ENCODE assay signal across 19 cellular contexts in the genomic region with DNA sequence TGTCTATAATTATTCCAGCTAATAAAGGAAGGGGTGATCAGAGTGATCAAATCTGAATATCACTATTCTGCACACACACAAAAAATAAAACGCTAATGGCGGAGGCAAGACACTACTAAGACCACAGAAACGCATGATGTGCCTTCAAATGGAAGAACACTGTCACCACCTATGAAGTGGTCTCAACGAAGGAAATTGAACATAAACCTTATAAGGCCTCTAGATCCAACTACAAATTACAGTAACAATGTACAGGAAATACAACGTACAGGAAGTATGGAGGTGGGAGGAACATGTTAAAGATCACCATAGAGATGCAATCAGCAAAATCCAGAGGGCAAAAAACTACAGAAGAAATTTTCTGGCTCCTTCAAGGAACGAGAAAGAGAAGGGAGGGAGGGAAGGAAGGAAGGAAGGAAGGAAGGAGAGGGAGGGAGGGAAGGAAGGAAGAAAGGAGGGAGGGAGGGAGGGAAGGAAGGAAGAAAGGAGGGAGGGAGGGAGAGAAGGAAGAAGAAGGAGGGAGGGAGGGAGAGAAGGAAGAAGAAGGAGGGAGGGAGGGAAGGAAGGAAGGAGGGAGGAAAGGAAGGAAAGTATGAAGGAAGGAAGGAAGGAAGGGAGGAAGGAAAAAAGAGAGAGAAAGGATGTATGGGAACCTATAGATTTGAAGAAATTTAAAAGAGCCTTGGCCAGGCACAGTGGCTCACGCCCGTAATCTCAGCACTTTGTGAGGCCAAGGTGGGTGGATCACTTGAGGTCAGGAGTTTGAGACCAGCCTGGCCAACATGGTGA. TPM values are rescaled to one million over a fixed set of nuclear protein-coding genes. Genes with fewer than 3 reads are reported as not detected.
DNase-seq lines count a peak whose midpoint lies in the region; ATAC-seq and TF ChIP-seq lines count a peak whose summit lies in the region.
"Had no signal": no experiment of that assay in that cellular context is flagged by ENCODE, and none has a peak within 500 bp of the region (broad histone marks: within the 10 kb centered on the region; RNA-seq: fewer than 3 reads in every experiment).

No MANE protein-coding gene starts in this region.

- no peak overlapping the region for H2BK120ac ChIP-seq in neuronal stem cell (ENCODE audit: low read depth, low read length)

- H3K4me2 ChIP-seq in neuronal stem cell (ENCODE audit: insufficient read depth, low read length, poor library complexity, severe bottlenecking): no peak overlapping the region

- H3K14ac ChIP-seq in neuronal stem cell (ENCODE audit: low read length): no peak overlapping the region

- H3K9me3 ChIP-seq in HEK293 (ENCODE audit: control insufficient read depth, insufficient read depth, low read depth, low read length) (no peaks in the 10 kb centered on the region), adipocyte (ENCODE audit: control insufficient read depth, low read length) (no peaks in the 10 kb centered on the region), neuronal stem cell (replicated peaks in 1 of 2; ENCODE audit: control insufficient read depth in 2 of 2, insufficient read depth in 1 of 2, low read depth in 1 of 2, low read length in 2 of 2) (no peaks in the 10 kb centered on the region)
- H3K9me3 ChIP-seq: ascending aorta, lower lobe of right lung, suprapubic skin had no signal

- H2BK12ac ChIP-seq in neuronal stem cell (ENCODE audit: low read length): no peak overlapping the region

- H3K27me3 ChIP-seq in adipocyte (replicated peaks; ENCODE audit: control insufficient read depth, insufficient read depth, low read length): no peaks in the 10 kb centered on the region
- H3K27me3 ChIP-seq in neuronal stem cell (ENCODE audit: control insufficient read depth in 3 of 3, insufficient read depth in 3 of 3, low read depth in 1 of 3, low read length in 3 of 3): peaks cover 0 to 6% (median 0%) of the 10 kb centered on the region in 3 experiments
- H3K27me3 ChIP-seq: ascending aorta, suprapubic skin had no signal

- H3K4me3 ChIP-seq in HEK293 (ENCODE audit: low read depth, low read length) (no peak overlapping the region), adipocyte (ENCODE audit: low read length) (no peak overlapping the region), neuronal stem cell (ENCODE audit: low read length in 2 of 2) (no peak overlapping the region)
- H3K4me3 ChIP-seq: lower lobe of right lung, suprapubic skin had no signal

- POLR2A ChIA-PET in HEK293 (lab: Yijun Ruan, JAX): interaction anchor here (2.0 to 2.7 kb wide), 3 partner anchors 11 to 15 kb away, joined by 5 to 30 read pairs (median 9); no protein-coding TSS in a partner anchor

- H3K36me3 ChIP-seq in HEK293 (ENCODE audit: control insufficient read depth in 2 of 2, insufficient read depth in 1 of 2, low read length in 2 of 2) (no peaks in the 10 kb centered on the region), adipocyte (ENCODE audit: control insufficient read depth, insufficient read depth, low read length, severe bottlenecking) (no peaks in the 10 kb centered on the region), neuronal stem cell (replicated peaks in 1 of 2; ENCODE audit: control insufficient read depth in 2 of 2, insufficient read depth in 2 of 2, low read length in 2 of 2) (no peaks in the 10 kb centered on the region)
- H3K36me3 ChIP-seq: ascending aorta, lower lobe of right lung, suprapubic skin had no signal

- no peak overlapping the region for H3K23ac ChIP-seq in neuronal stem cell (ENCODE audit: low read depth, low read length, poor library complexity)

- peaks cover 5% of the 10 kb centered on the region for H3K9me3 Mint-ChIP-seq in T-helper 2 cell treated with Interferon-gamma antibody and Interleukin-4, amounts not matched to agents 5 μg/mL and 100 μg/mL, for 36 hours
- H3K9me3 Mint-ChIP-seq: effector memory CD8-positive, alpha-beta T cell; HFFc6 had no signal

- H3K4me1 ChIP-seq in HEK293 (ENCODE audit: control insufficient read depth, insufficient read depth, low read length): no peaks in the 10 kb centered on the region
- H3K4me1 ChIP-seq in adipocyte (ENCODE audit: control insufficient read depth, insufficient read depth, low read length): peaks cover 15% of the 10 kb centered on the region
- peaks cover 9 to 11% of the 10 kb centered on the region in 2 donors for H3K4me1 ChIP-seq in neuronal stem cell (ENCODE audit: control insufficient read depth in 2 of 2, insufficient read depth in 1 of 2, low read depth in 1 of 2, low read length in 2 of 2)

- peak overlapping the region; percentile 96 for H3K27ac Mint-ChIP-seq in T-helper 2 cell treated with Interferon-gamma antibody and Interleukin-4, amounts not matched to agents 5 μg/mL and 100 μg/mL, for 36 hours

- no peaks in the 10 kb centered on the region for H3K79me1 ChIP-seq in neuronal stem cell (ENCODE audit: low read depth, low read length)

- no peak overlapping the region for H3K18ac ChIP-seq in neuronal stem cell (ENCODE audit: low read length)

- peaks cover 38% of the 10 kb centered on the region for H3K4me1 Mint-ChIP-seq in T-helper 2 cell treated with Interferon-gamma antibody and Interleukin-4, amounts not matched to agents 5 μg/mL and 100 μg/mL, for 36 hours (ENCODE audit: low read depth)

- CTCF ChIA-PET in HEK293 (lab: Yijun Ruan, JAX): interaction anchor here (0.5 to 2.8 kb wide), 36 partner anchors 9 to 890 kb away, joined by 3 to 105 read pairs (median 5); partner anchors contain the start of genes COL1A1, PPP1R9B and SAMD14

- H3K27me3 Mint-ChIP-seq in T-helper 2 cell treated with Interferon-gamma antibody and Interleukin-4, amounts not matched to agents 5 μg/mL and 100 μg/mL, for 36 hours (ENCODE audit: low read depth): peaks cover 9% of the 10 kb centered on the region

- ATAC-seq in GM19452 (IDR thresholded peaks at IDR 0.05; ENCODE audit: unreplicated experiment): no peak
- ATAC-seq: effector memory CD8-positive, alpha-beta T cell had no signal

- no peak for DNase-seq in T-helper 2 cell treated with Interferon-gamma antibody and Interleukin-4, amounts not matched to agents 5 μg/mL and 100 μg/mL, for 36 hours (ENCODE audit: low spot score)
- DNase-seq in T-helper 2 cell (no peak), adipocyte (ENCODE audit: low read depth) (no peak), neuronal stem cell (ENCODE audit: low spot score) (no peak), GOT3 (lab: John Stamatoyannopoulos, UW) (no peak), glomerular visceral epithelial cell (ENCODE audit: extremely low spot score) (no peak)
- DNase-seq: 8988T; DMS 273 treated with DMSO at 0.1 percent for 48 hours; effector memory CD8-positive, alpha-beta T cell; HFFc6; Kasumi-1; lower lobe of right lung; NCI-H1105 treated with DMSO at 0.1 percent for 48 hours; NCI-H524; Right ventricle myocardium superior had no signal

- H2BK15ac ChIP-seq in neuronal stem cell (ENCODE audit: low read length): no peak overlapping the region

- H3K4me3 Mint-ChIP-seq in T-helper 2 cell treated with Interferon-gamma antibody and Interleukin-4, amounts not matched to agents 5 μg/mL and 100 μg/mL, for 36 hours: peak overlapping the region; percentile 75

- TF ChIP-seq CTCF in HEK293 (tag by site-specific recombination; IDR thresholded peaks at IDR 0.05): no peak

- H3K9ac ChIP-seq in adipocyte (ENCODE audit: low read length) (peak overlapping the region; percentile 76), neuronal stem cell (ENCODE audit: low read depth, low read length, poor library complexity) (no peak overlapping the region)

- WGBS in neuronal stem cell (ENCODE audit: extremely low coverage in 2 of 2, insufficient read length in 2 of 2, insufficient replicate concordance in 1 of 2), 2 donors: no CpG with 5 or more reads among the region's 8 CpGs

- H2AK5ac ChIP-seq in neuronal stem cell (ENCODE audit: low read depth, low read length): no peak overlapping the region

- H4K91ac ChIP-seq in neuronal stem cell (ENCODE audit: low read depth, low read length, poor library complexity): no peak overlapping the region

- H3K27ac ChIP-seq in HEK293 (ENCODE audit: extremely low read depth, low read depth, low read length) (no peak overlapping the region), neuronal stem cell (replicated peaks; ENCODE audit: low read length) (no peak overlapping the region)
- H3K27ac ChIP-seq: lower lobe of right lung, suprapubic skin had no signal

- H2BK5ac ChIP-seq in neuronal stem cell (ENCODE audit: low read length): no peak overlapping the region

- H4K8ac ChIP-seq in neuronal stem cell (ENCODE audit: low read depth, low read length): no peak overlapping the region

- peak overlapping the region; percentile 90 for H2AFZ ChIP-seq in neuronal stem cell (ENCODE audit: low read length)

- H3K4ac ChIP-seq in neuronal stem cell (ENCODE audit: low read length): no peak overlapping the region

- peaks cover 1% of the 10 kb centered on the region for H3K36me3 Mint-ChIP-seq in T-helper 2 cell treated with Interferon-gamma antibody and Interleukin-4, amounts not matched to agents 5 μg/mL and 100 μg/mL, for 36 hours (ENCODE audit: low read depth)

TF ChIP-seq in HEK293, 187 proteins besides CTCF, POLR2A, EP300 and RAD21:
- TF ChIP-seq ZNF366 (tag by site-specific recombination; conservative IDR thresholded peaks at IDR 0.05) (peak; percentile 94), ZIC2 (tag by site-specific recombination; IDR thresholded peaks at IDR 0.05) (no peak)

RNA-seq across cellular contexts. Expression of gene SGCA, which starts 3.1 kb away (rescaled TPM):
- 0.57 TPM for polyA plus RNA-seq in neuronal stem cell (2013, experiment 1 of 2)
- polyA plus RNA-seq in neuronal stem cell (2013, experiment 2 of 2): 0.35 TPM

RNA-seq across cellular contexts. Expression of gene PPP1R9B, which starts 12.2 kb away (rescaled TPM):
- 19.8 TPM for polyA plus RNA-seq in neuronal stem cell (2013, experiment 1 of 2)
- 19.4 TPM for polyA plus RNA-seq in neuronal stem cell (2013, experiment 2 of 2)

RNA-seq across cellular contexts. Expression of gene SAMD14, which starts 32.7 kb away (rescaled TPM):
- polyA plus RNA-seq in neuronal stem cell (2013, experiment 1 of 2): 31.6 TPM
- 33.4 TPM for polyA plus RNA-seq in neuronal stem cell (2013, experiment 2 of 2)

RNA-seq across cellular contexts. Expression of gene COL1A1, which starts 38.8 kb away (rescaled TPM):
- 17.9 TPM for polyA plus RNA-seq in neuronal stem cell (2013, experiment 1 of 2)
- 18.4 TPM for polyA plus RNA-seq in neuronal stem cell (2013, experiment 2 of 2)
